26 cellular contexts compared by ENCODE assay signal in genomic region chr2:133906926-133907325, GRCh38.
DNase-seq lines count a peak whose midpoint lies in the region; ATAC-seq, FAIRE-seq and TF ChIP-seq lines count a peak whose summit lies in the region.
"Had no signal": no experiment of that assay in that cellular context is flagged by ENCODE, and none has a peak within 500 bp of the region (broad histone marks: within the 10 kb centered on the region; RNA-seq: fewer than 3 reads in every experiment).

No MANE protein-coding gene starts in this region.

- no peaks in the 10 kb centered on the region for H3K23me2 ChIP-seq in H1 (ENCODE audit: low read depth, low read length)

- H3K79me2 ChIP-seq in GM23338 (replicated peaks; ENCODE audit: insufficient read depth) = no peaks in the 10 kb centered on the region
- H3K79me2 ChIP-seq in MM.1S (ENCODE audit: low read length) = no peaks in the 10 kb centered on the region
- H3K79me2 ChIP-seq in H1 (ENCODE audit: control insufficient read depth in 1 of 2, insufficient read depth in 2 of 2, low read length in 2 of 2) = no peaks in the 10 kb centered on the region
- H3K79me2 ChIP-seq in neural cell (replicated peaks; ENCODE audit: insufficient read depth, low read length) = no peaks in the 10 kb centered on the region

- H2AK5ac ChIP-seq in H1 (ENCODE audit: low read depth, low read length) = no peak overlapping the region

- no peak for FAIRE-seq in H1 (lab: Jason Lieb, UNC)
- FAIRE-seq: A204.1, GM12891, GM19239 had no signal

- no peak overlapping the region for H4K91ac ChIP-seq in H1 (replicated peaks; ENCODE audit: insufficient read length, low read length)

- no peak overlapping the region for H2BK5ac ChIP-seq in H1 (ENCODE audit: low read depth, low read length)

- H3K4me1 ChIP-seq in GM23338 (ENCODE audit: insufficient read depth) (no peaks in the 10 kb centered on the region), MM.1S (ENCODE audit: low read length) (peaks cover 7% of the 10 kb centered on the region; the same call in 1 of the 2 replicates), H1 (replicated peaks in 1 of 4; ENCODE audit: control insufficient read depth in 3 of 4, insufficient read depth in 4 of 4, low read length in 3 of 4) (no peaks in the 10 kb centered on the region; a peak in 1 of 7 replicates)
- H3K4me1 ChIP-seq: BE2C, BLaER1 had no signal

- H3K27ac ChIP-seq in GM23338 (ENCODE audit: low read depth) (no peak overlapping the region), MM.1S (ENCODE audit: low read length) (no peak overlapping the region), H1 (ENCODE audit: low read depth, low read length) (no peak overlapping the region), neural cell (ENCODE audit: low read length) (no peak overlapping the region)
- H3K27ac ChIP-seq: BLaER1 had no signal

- H3K9me3 ChIP-seq in MM.1S (replicated peaks; ENCODE audit: insufficient read depth, low read length) = no peaks in the 10 kb centered on the region
- H3K9me3 ChIP-seq in H1 (ENCODE audit: insufficient read depth in 2 of 2, low read depth in 1 of 2, low read length in 1 of 2) = 0 out of 4 replicates have a peak, but pooled peaks cover 0 to 2% of the 10 kb centered on the region in 2 experiments
- no peaks in the 10 kb centered on the region for H3K9me3 ChIP-seq in neural cell (ENCODE audit: low read length)
- H3K9me3 ChIP-seq: BE2C had no signal

- peaks cover 2% of the 10 kb centered on the region; the same call in 2 of the 3 replicates for H3K4me1 Mint-ChIP-seq in GM23338
- H3K4me1 Mint-ChIP-seq: CD14-positive monocyte; CD4-positive, alpha-beta memory T cell; CD4-positive, CD25-positive, alpha-beta regulatory T cell; CD8-positive, alpha-beta memory T cell had no signal

- no peak overlapping the region for H2BK12ac ChIP-seq in H1 (ENCODE audit: low read depth, low read length)

- H3K23ac ChIP-seq in H1 (ENCODE audit: insufficient read length) = no peak overlapping the region

- no peaks in the 10 kb centered on the region for H4K20me1 ChIP-seq in GM23338 (replicated peaks; ENCODE audit: insufficient read depth)
- no peaks in the 10 kb centered on the region for H4K20me1 ChIP-seq in MM.1S (ENCODE audit: insufficient read depth, low read length)
- H4K20me1 ChIP-seq in H1 (replicated peaks in 1 of 2; ENCODE audit: control insufficient read depth in 1 of 2, insufficient read depth in 2 of 2, low read length in 2 of 2) = no peaks in the 10 kb centered on the region
- H4K20me1 ChIP-seq in neural cell (ENCODE audit: insufficient read depth) = no peaks in the 10 kb centered on the region
- H4K20me1 ChIP-seq: BLaER1 had no signal

- no peak for TF ChIP-seq CTCF in GM23338 (conservative IDR thresholded peaks at IDR 0.05; ENCODE audit: low read depth in 2 of 2)
- no peak for TF ChIP-seq CTCF in MM.1S (IDR thresholded peaks at IDR 0.05; ENCODE audit: low read length)
- no peak for TF ChIP-seq CTCF in H1 (IDR thresholded peaks at IDR 0.05; ENCODE audit: control extremely low read depth in 1 of 3, insufficient read depth in 1 of 3, low read depth in 1 of 3, low read length in 3 of 3)
- TF ChIP-seq CTCF in neural cell (IDR thresholded peaks at IDR 0.05; ENCODE audit: poor library complexity, severe bottlenecking) = no peak
- no peak for TF ChIP-seq CTCF in lower leg skin (IDR thresholded peaks at IDR 0.05)

- no peak for TF ChIP-seq EP300 in H1 (IDR thresholded peaks at IDR 0.05; ENCODE audit: borderline replicate concordance in 1 of 2, low read depth in 2 of 2, low read length in 2 of 2)
- no peak for TF ChIP-seq EP300 in neural cell (conservative IDR thresholded peaks at IDR 0.05; ENCODE audit: poor library complexity, severe bottlenecking)

- H3K9me2 ChIP-seq in GM23338 (ENCODE audit: insufficient read depth) (no peaks in the 10 kb centered on the region), MM.1S (replicated peaks; ENCODE audit: insufficient read depth, low read length) (no peaks in the 10 kb centered on the region), neural cell (ENCODE audit: insufficient read depth, low read length) (no peaks in the 10 kb centered on the region)

- H2AFZ ChIP-seq in GM23338 = no peak overlapping the region
- H2AFZ ChIP-seq in MM.1S (ENCODE audit: low read length) = no peak overlapping the region
- H2AFZ ChIP-seq in H1 (ENCODE audit: low read length) = 0 out of 2 replicates have a peak overlapping the region, but pooled peaks have one; percentile 29
- no peak overlapping the region for H2AFZ ChIP-seq in neural cell (ENCODE audit: low read depth, low read length)

- POLR2A ChIA-PET in H1 (lab: Charles Lee; ENCODE audit: partially characterized antibody) = no interaction called here

- no peaks in the 10 kb centered on the region for H3K27me3 ChIP-seq in GM23338 (ENCODE audit: insufficient read depth)
- no peaks in the 10 kb centered on the region for H3K27me3 ChIP-seq in MM.1S (replicated peaks; ENCODE audit: insufficient read depth, low read length)
- no peaks in the 10 kb centered on the region for H3K27me3 ChIP-seq in H1 (replicated peaks in 1 of 4; ENCODE audit: control insufficient read depth in 3 of 4, extremely low read depth in 1 of 4, insufficient read depth in 3 of 4, low read length in 3 of 4)
- H3K27me3 ChIP-seq in neural cell (ENCODE audit: insufficient read depth, low read depth, low read length) = no peaks in the 10 kb centered on the region
- H3K27me3 ChIP-seq: BE2C, BLaER1 had no signal

- H3K4me3 ChIP-seq in GM23338 = no peak overlapping the region
- no peak overlapping the region for H3K4me3 ChIP-seq in MM.1S (ENCODE audit: low read length)
- no peak overlapping the region for H3K4me3 ChIP-seq in H1 (ENCODE audit: extremely low read depth in 1 of 4, insufficient read depth in 2 of 4, low read depth in 3 of 4, low read length in 4 of 4)
- peak overlapping the region; percentile 28 for H3K4me3 ChIP-seq in neural cell (ENCODE audit: low read length)
- no peak overlapping the region for H3K4me3 ChIP-seq in lower leg skin (ENCODE audit: low read depth, poor library complexity, severe bottlenecking)
- H3K4me3 ChIP-seq: BLaER1 had no signal

- peaks cover 8% of the 10 kb centered on the region; the same call in 2 of the 3 replicates for H3K9me3 Mint-ChIP-seq in GM23338

- no peak overlapping the region for H3K4me2 ChIP-seq in GM23338
- no peak overlapping the region for H3K4me2 ChIP-seq in MM.1S (ENCODE audit: low read depth, low read length)
- no peak overlapping the region for H3K4me2 ChIP-seq in H1 (ENCODE audit: insufficient read depth in 1 of 2, low read depth in 2 of 2, low read length in 2 of 2)
- H3K4me2 ChIP-seq in neural cell (ENCODE audit: low read length) = no peak overlapping the region
- H3K4me2 ChIP-seq: BLaER1 had no signal

- no peak overlapping the region for H4K8ac ChIP-seq in H1 (ENCODE audit: extremely low read depth, insufficient read depth, low read length)

- no peak overlapping the region for H3K18ac ChIP-seq in H1 (ENCODE audit: extremely low read depth, low read length)

- no peak overlapping the region for H3K4me3 Mint-ChIP-seq in GM23338
- H3K4me3 Mint-ChIP-seq: CD14-positive monocyte; CD4-positive, alpha-beta memory T cell; CD4-positive, CD25-positive, alpha-beta regulatory T cell; CD8-positive, alpha-beta memory T cell had no signal

- CTCF ChIA-PET in H1 (lab: Charles Lee; ENCODE audit: partially characterized antibody) = interaction anchor here (1.2 to 1.5 kb wide), 2 partner anchors 20 to 96 kb away, joined by 4 read pairs; no protein-coding TSS in a partner anchor

- H2BK120ac ChIP-seq in H1 (replicated peaks; ENCODE audit: low read depth, low read length) = no peak overlapping the region

- H3K9ac ChIP-seq in MM.1S (ENCODE audit: low read length) (no peak overlapping the region), H1 (replicated peaks in 1 of 4; ENCODE audit: extremely low read depth in 1 of 4, low read depth in 3 of 4, low read length in 3 of 4) (no peak overlapping the region), neural cell (ENCODE audit: low read length) (no peak overlapping the region)
- H3K9ac ChIP-seq: BLaER1 had no signal

- no peak overlapping the region for H3K4ac ChIP-seq in H1 (replicated peaks; ENCODE audit: insufficient read length, low read depth, low read length)

- H2BK20ac ChIP-seq in H1 (ENCODE audit: low read length) = no peak overlapping the region

- H3K36me3 ChIP-seq in GM23338 (ENCODE audit: insufficient read depth) (peaks cover 5% of the 10 kb centered on the region; the same call in 1 of the 2 replicates), MM.1S (replicated peaks; ENCODE audit: insufficient read depth, low read length) (no peaks in the 10 kb centered on the region), H1 (ENCODE audit: control insufficient read depth in 2 of 4, insufficient read depth in 4 of 4, low read length in 3 of 4) (no peaks in the 10 kb centered on the region), neural cell (ENCODE audit: insufficient read depth, low read length) (no peaks in the 10 kb centered on the region)
- H3K36me3 ChIP-seq: BE2C, BLaER1 had no signal

- no peak overlapping the region for H4K5ac ChIP-seq in H1 (ENCODE audit: insufficient read length, low read depth, low read length)

- TF ChIP-seq RAD21 in H1 (IDR thresholded peaks at IDR 0.05 in 1 of 2, conservative IDR thresholded peaks at IDR 0.05 in 1 of 2; ENCODE audit: low read depth in 2 of 2, low read length in 2 of 2) (no peak), neural cell (conservative IDR thresholded peaks at IDR 0.05) (no peak)

- no peak overlapping the region for H3K27ac Mint-ChIP-seq in GM23338
- H3K27ac Mint-ChIP-seq: CD14-positive monocyte; CD4-positive, alpha-beta memory T cell; CD4-positive, CD25-positive, alpha-beta regulatory T cell; CD8-positive, alpha-beta memory T cell had no signal

- no peaks in the 10 kb centered on the region for H3K79me1 ChIP-seq in H1 (ENCODE audit: low read depth, low read length)

- intact Hi-C loops in Right ventricle myocardium superior (cut with DNase I) (no loop called here), lower leg skin (cut with DNase I; ENCODE audit: low total_unique reads) (no loop called here)

- peaks cover 3% of the 10 kb centered on the region; the same call in 1 of the 3 replicates for H3K36me3 Mint-ChIP-seq in GM23338 (ENCODE audit: low read depth)
- H3K36me3 Mint-ChIP-seq: CD14-positive monocyte; CD4-positive, CD25-positive, alpha-beta regulatory T cell had no signal

- DNase-seq in GM23338 (ENCODE audit: low spot score) (peak; percentile 4), MM.1S (peak; percentile 19), H1 (ENCODE audit: low read depth in 1 of 2, low spot score in 2 of 2) (no peak), Right ventricle myocardium superior (no peak), lower leg skin (ENCODE audit: low spot score in 2 of 2) (no peak)
- DNase-seq in stimulated activated CD4-positive, alpha-beta T cell treated with anti-CD3 and anti-CD28 coated beads, Interleukin-4, amount 100 ng/mL, for 1 hour = no peak
- DNase-seq: 8988T; ACHN; BE2C; C1 segment of cervical spinal cord; CD4-positive, alpha-beta memory T cell; CD4-positive, CD25-positive, alpha-beta regulatory T cell; CD8-positive, alpha-beta memory T cell; COR-L47; DMS 273 treated with DMSO at 0.1 percent for 48 hours; DMS153; DMS79; DND-41; EL; GF-D8 had no signal

- H3K56ac ChIP-seq in H1 (replicated peaks; ENCODE audit: insufficient read length, low read depth, low read length) = no peak overlapping the region

- H2BK15ac ChIP-seq in H1 (ENCODE audit: low read length) = no peak overlapping the region

- no peaks in the 10 kb centered on the region for H3K27me3 Mint-ChIP-seq in GM23338 (ENCODE audit: insufficient read depth, low read depth, poor library complexity)

- no peak for ATAC-seq in GM23338
- no peak for ATAC-seq in Right ventricle myocardium superior (ENCODE audit: poor library complexity)

- H3K14ac ChIP-seq in H1 (ENCODE audit: insufficient read length) = no peak overlapping the region

- TF ChIP-seq POLR2A in H1 (IDR thresholded peaks at IDR 0.05; ENCODE audit: control extremely low read depth in 1 of 2, low read depth in 2 of 2, low read length in 2 of 2) (no peak), lower leg skin (IDR thresholded peaks at IDR 0.05) (no peak)

- H3F3A ChIP-seq in GM23338 (replicated peaks; ENCODE audit: low read depth) (no peaks in the 10 kb centered on the region), MM.1S (ENCODE audit: insufficient read depth, low read length) (no peaks in the 10 kb centered on the region), neural cell (ENCODE audit: insufficient read depth, low read length, poor library complexity, severe bottlenecking) (no peaks in the 10 kb centered on the region)

Comparison
In these comparisons a context has a peak if more than half of its experiments do, and no peak if none do; other contexts are left out.
1. DNase-seq: peak in GM23338 (single experiment) and MM.1S (single experiment); none in H1 (0 of 2), Right ventricle myocardium superior (single experiment), lower leg skin (0 of 2) and stimulated activated CD4-positive, alpha-beta T cell treated with anti-CD3 and anti-CD28 coated beads, Interleukin-4, amount 100 ng/mL, for 1 hour (single experiment).